In the genomic region with DNA sequence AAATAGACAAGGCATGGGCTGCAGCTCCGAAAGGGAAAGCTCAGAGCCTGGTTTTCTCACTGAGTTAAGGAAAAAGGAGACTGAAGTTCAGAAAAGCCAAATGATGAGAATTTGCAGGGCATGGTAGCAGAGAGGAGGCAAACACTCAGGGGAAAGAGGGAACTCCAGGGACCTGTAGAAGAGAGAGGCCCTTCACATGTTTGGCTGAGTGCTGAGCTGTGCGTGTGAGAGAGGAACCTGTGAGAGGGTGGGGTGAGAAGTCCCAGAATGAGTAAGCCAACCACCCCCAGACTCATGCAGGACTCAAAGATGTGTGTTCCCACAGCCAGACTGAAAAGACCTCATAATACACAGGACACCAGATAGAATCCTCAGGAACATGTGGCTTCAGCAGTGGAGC, we compare ENCODE assay signal across 1 cellular context.
TF ChIP-seq lines count a peak whose summit lies in the region.

No MANE protein-coding gene starts in this region.

TF ChIP-seq in GM12878, 131 proteins besides CTCF, POLR2A, EP300 and RAD21 (continues in another document):
- TF ChIP-seq, protein P1, sequence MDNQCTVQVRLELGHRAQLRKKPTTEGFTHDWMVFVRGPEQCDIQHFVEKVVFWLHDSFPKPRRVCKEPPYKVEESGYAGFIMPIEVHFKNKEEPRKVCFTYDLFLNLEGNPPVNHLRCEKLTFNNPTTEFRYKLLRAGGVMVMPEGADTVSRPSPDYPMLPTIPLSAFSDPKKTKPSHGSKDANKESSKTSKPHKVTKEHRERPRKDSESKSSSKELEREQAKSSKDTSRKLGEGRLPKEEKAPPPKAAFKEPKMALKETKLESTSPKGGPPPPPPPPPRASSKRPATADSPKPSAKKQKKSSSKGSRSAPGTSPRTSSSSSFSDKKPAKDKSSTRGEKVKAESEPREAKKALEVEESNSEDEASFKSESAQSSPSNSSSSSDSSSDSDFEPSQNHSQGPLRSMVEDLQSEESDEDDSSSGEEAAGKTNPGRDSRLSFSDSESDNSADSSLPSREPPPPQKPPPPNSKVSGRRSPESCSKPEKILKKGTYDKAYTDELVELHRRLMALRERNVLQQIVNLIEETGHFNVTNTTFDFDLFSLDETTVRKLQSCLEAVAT (IDR thresholded peaks at IDR 0.05): peak; percentile 64; the same call in 1 of the 2 replicates
- TF ChIP-seq, protein P2, sequence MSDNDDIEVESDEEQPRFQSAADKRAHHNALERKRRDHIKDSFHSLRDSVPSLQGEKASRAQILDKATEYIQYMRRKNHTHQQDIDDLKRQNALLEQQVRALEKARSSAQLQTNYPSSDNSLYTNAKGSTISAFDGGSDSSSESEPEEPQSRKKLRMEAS (IDR thresholded peaks at IDR 0.05; ENCODE audit: low read depth, low read length): no peak
- TF ChIP-seq SP1 (IDR thresholded peaks at IDR 0.05; ENCODE audit: low read depth, low read length): peak; percentile 59
- TF ChIP-seq JUND (IDR thresholded peaks at IDR 0.05; ENCODE audit: low read depth, low read length): peak; percentile 51; the same call in 1 of the 2 replicates
- TF ChIP-seq PAX8 (IDR thresholded peaks at IDR 0.05): no peak
- TF ChIP-seq, protein P3, sequence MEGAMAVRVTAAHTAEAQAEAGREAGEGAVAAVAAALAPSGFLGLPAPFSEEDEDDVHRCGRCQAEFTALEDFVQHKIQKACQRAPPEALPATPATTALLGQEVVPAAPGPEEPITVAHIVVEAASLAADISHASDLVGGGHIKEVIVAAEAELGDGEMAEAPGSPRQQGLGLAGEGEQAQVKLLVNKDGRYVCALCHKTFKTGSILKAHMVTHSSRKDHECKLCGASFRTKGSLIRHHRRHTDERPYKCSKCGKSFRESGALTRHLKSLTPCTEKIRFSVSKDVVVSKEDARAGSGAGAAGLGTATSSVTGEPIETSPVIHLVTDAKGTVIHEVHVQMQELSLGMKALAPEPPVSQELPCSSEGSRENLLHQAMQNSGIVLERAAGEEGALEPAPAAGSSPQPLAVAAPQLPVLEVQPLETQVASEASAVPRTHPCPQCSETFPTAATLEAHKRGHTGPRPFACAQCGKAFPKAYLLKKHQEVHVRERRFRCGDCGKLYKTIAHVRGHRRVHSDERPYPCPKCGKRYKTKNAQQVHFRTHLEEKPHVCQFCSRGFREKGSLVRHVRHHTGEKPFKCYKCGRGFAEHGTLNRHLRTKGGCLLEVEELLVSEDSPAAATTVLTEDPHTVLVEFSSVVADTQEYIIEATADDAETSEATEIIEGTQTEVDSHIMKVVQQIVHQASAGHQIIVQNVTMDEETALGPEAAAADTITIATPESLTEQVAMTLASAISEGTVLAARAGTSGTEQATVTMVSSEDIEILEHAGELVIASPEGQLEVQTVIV (IDR thresholded peaks at IDR 0.05; ENCODE audit: borderline replicate concordance, partially characterized antibody): no peak
- no peak for TF ChIP-seq NR2F1 (conservative IDR thresholded peaks at IDR 0.05)
- TF ChIP-seq, protein P4, sequence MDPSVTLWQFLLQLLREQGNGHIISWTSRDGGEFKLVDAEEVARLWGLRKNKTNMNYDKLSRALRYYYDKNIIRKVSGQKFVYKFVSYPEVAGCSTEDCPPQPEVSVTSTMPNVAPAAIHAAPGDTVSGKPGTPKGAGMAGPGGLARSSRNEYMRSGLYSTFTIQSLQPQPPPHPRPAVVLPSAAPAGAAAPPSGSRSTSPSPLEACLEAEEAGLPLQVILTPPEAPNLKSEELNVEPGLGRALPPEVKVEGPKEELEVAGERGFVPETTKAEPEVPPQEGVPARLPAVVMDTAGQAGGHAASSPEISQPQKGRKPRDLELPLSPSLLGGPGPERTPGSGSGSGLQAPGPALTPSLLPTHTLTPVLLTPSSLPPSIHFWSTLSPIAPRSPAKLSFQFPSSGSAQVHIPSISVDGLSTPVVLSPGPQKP (IDR thresholded peaks at IDR 0.05; ENCODE audit: low read depth, low read length): no peak
- TF ChIP-seq BCL11A (IDR thresholded peaks at IDR 0.05; ENCODE audit: low read depth, low read length): peak; percentile 64; the same call in 1 of the 2 replicates
- TF ChIP-seq, protein P5, sequence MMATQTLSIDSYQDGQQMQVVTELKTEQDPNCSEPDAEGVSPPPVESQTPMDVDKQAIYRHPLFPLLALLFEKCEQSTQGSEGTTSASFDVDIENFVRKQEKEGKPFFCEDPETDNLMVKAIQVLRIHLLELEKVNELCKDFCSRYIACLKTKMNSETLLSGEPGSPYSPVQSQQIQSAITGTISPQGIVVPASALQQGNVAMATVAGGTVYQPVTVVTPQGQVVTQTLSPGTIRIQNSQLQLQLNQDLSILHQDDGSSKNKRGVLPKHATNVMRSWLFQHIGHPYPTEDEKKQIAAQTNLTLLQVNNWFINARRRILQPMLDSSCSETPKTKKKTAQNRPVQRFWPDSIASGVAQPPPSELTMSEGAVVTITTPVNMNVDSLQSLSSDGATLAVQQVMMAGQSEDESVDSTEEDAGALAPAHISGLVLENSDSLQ (IDR thresholded peaks at IDR 0.05): no peak
- peak; percentile 77 for TF ChIP-seq JUNB (IDR thresholded peaks at IDR 0.05)
- TF ChIP-seq, protein P6, sequence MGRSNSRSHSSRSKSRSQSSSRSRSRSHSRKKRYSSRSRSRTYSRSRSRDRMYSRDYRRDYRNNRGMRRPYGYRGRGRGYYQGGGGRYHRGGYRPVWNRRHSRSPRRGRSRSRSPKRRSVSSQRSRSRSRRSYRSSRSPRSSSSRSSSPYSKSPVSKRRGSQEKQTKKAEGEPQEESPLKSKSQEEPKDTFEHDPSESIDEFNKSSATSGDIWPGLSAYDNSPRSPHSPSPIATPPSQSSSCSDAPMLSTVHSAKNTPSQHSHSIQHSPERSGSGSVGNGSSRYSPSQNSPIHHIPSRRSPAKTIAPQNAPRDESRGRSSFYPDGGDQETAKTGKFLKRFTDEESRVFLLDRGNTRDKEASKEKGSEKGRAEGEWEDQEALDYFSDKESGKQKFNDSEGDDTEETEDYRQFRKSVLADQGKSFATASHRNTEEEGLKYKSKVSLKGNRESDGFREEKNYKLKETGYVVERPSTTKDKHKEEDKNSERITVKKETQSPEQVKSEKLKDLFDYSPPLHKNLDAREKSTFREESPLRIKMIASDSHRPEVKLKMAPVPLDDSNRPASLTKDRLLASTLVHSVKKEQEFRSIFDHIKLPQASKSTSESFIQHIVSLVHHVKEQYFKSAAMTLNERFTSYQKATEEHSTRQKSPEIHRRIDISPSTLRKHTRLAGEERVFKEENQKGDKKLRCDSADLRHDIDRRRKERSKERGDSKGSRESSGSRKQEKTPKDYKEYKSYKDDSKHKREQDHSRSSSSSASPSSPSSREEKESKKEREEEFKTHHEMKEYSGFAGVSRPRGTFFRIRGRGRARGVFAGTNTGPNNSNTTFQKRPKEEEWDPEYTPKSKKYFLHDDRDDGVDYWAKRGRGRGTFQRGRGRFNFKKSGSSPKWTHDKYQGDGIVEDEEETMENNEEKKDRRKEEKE (IDR thresholded peaks at IDR 0.05): no peak
- TF ChIP-seq RCOR1 (conservative IDR thresholded peaks at IDR 0.05; ENCODE audit: low read depth, low read length): no peak
- TF ChIP-seq SMC3 (IDR thresholded peaks at IDR 0.05; ENCODE audit: borderline replicate concordance, low read length): no peak
- TF ChIP-seq KDM1A (IDR thresholded peaks at IDR 0.05; ENCODE audit: borderline replicate concordance): no peak
- no peak for TF ChIP-seq ZNF217 (IDR thresholded peaks at IDR 0.05)
- TF ChIP-seq ZNF207 (IDR thresholded peaks at IDR 0.05; ENCODE audit: borderline replicate concordance): 0 out of 2 replicates have a peak, but pooled peaks have one; percentile 28
- peak; percentile 98 for TF ChIP-seq YBX1 (IDR thresholded peaks at IDR 0.05)
- TF ChIP-seq, protein P7, sequence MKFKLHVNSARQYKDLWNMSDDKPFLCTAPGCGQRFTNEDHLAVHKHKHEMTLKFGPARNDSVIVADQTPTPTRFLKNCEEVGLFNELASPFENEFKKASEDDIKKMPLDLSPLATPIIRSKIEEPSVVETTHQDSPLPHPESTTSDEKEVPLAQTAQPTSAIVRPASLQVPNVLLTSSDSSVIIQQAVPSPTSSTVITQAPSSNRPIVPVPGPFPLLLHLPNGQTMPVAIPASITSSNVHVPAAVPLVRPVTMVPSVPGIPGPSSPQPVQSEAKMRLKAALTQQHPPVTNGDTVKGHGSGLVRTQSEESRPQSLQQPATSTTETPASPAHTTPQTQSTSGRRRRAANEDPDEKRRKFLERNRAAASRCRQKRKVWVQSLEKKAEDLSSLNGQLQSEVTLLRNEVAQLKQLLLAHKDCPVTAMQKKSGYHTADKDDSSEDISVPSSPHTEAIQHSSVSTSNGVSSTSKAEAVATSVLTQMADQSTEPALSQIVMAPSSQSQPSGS (IDR thresholded peaks at IDR 0.05; ENCODE audit: low read length): peak; percentile 93
- no peak for TF ChIP-seq SREBF2 (IDR thresholded peaks at IDR 0.05; ENCODE audit: low read length)
- TF ChIP-seq CHD1 (IDR thresholded peaks at IDR 0.05; ENCODE audit: low read depth, low read length): no peak
- no peak for TF ChIP-seq TBL1XR1 (IDR thresholded peaks at IDR 0.05; ENCODE audit: low read depth, low read length)
- TF ChIP-seq, protein P8, sequence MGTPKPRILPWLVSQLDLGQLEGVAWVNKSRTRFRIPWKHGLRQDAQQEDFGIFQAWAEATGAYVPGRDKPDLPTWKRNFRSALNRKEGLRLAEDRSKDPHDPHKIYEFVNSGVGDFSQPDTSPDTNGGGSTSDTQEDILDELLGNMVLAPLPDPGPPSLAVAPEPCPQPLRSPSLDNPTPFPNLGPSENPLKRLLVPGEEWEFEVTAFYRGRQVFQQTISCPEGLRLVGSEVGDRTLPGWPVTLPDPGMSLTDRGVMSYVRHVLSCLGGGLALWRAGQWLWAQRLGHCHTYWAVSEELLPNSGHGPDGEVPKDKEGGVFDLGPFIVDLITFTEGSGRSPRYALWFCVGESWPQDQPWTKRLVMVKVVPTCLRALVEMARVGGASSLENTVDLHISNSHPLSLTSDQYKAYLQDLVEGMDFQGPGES (IDR thresholded peaks at IDR 0.05): no peak
- peak; percentile 67; the same call in 1 of the 2 replicates for TF ChIP-seq BACH1 (IDR thresholded peaks at IDR 0.05; ENCODE audit: borderline replicate concordance)
- TF ChIP-seq, protein P9, sequence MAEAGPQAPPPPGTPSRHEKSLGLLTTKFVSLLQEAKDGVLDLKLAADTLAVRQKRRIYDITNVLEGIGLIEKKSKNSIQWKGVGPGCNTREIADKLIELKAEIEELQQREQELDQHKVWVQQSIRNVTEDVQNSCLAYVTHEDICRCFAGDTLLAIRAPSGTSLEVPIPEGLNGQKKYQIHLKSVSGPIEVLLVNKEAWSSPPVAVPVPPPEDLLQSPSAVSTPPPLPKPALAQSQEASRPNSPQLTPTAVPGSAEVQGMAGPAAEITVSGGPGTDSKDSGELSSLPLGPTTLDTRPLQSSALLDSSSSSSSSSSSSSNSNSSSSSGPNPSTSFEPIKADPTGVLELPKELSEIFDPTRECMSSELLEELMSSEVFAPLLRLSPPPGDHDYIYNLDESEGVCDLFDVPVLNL (IDR thresholded peaks at IDR 0.05; ENCODE audit: low read depth, low read length): no peak
- no peak for TF ChIP-seq FOS (IDR thresholded peaks at IDR 0.05; ENCODE audit: borderline replicate concordance, extremely low read depth, insufficient read length)
- TF ChIP-seq, protein P10, sequence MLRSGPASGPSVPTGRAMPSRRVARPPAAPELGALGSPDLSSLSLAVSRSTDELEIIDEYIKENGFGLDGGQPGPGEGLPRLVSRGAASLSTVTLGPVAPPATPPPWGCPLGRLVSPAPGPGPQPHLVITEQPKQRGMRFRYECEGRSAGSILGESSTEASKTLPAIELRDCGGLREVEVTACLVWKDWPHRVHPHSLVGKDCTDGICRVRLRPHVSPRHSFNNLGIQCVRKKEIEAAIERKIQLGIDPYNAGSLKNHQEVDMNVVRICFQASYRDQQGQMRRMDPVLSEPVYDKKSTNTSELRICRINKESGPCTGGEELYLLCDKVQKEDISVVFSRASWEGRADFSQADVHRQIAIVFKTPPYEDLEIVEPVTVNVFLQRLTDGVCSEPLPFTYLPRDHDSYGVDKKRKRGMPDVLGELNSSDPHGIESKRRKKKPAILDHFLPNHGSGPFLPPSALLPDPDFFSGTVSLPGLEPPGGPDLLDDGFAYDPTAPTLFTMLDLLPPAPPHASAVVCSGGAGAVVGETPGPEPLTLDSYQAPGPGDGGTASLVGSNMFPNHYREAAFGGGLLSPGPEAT (IDR thresholded peaks at IDR 0.05; ENCODE audit: low read depth): no peak
- TF ChIP-seq TAF1 (IDR thresholded peaks at IDR 0.05; ENCODE audit: borderline replicate concordance, low read depth, low read length): no peak
- peak; percentile 76 for TF ChIP-seq NBN (IDR thresholded peaks at IDR 0.05)
- no peak for TF ChIP-seq KAT2A (conservative IDR thresholded peaks at IDR 0.05; ENCODE audit: control insufficient read depth, low read depth, low read length)
- TF ChIP-seq, protein P11, sequence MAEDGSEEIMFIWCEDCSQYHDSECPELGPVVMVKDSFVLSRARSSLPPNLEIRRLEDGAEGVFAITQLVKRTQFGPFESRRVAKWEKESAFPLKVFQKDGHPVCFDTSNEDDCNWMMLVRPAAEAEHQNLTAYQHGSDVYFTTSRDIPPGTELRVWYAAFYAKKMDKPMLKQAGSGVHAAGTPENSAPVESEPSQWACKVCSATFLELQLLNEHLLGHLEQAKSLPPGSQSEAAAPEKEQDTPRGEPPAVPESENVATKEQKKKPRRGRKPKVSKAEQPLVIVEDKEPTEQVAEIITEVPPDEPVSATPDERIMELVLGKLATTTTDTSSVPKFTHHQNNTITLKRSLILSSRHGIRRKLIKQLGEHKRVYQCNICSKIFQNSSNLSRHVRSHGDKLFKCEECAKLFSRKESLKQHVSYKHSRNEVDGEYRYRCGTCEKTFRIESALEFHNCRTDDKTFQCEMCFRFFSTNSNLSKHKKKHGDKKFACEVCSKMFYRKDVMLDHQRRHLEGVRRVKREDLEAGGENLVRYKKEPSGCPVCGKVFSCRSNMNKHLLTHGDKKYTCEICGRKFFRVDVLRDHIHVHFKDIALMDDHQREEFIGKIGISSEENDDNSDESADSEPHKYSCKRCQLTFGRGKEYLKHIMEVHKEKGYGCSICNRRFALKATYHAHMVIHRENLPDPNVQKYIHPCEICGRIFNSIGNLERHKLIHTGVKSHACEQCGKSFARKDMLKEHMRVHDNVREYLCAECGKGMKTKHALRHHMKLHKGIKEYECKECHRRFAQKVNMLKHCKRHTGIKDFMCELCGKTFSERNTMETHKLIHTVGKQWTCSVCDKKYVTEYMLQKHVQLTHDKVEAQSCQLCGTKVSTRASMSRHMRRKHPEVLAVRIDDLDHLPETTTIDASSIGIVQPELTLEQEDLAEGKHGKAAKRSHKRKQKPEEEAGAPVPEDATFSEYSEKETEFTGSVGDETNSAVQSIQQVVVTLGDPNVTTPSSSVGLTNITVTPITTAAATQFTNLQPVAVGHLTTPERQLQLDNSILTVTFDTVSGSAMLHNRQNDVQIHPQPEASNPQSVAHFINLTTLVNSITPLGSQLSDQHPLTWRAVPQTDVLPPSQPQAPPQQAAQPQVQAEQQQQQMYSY (CRISPR knock-in tag; IDR thresholded peaks at IDR 0.05): no peak
- TF ChIP-seq FOXK2 (IDR thresholded peaks at IDR 0.05): no peak
- no peak for TF ChIP-seq SIN3A (IDR thresholded peaks at IDR 0.05; ENCODE audit: low read depth, low read length)
- no peak; the same call in 1 of the 2 replicates for TF ChIP-seq POLR2AphosphoS5 (IDR thresholded peaks at IDR 0.05; ENCODE audit: low read length)
